32 cellular contexts compared by ENCODE assay signal in genomic region chr5:58764199-58764598, GRCh38.
DNase-seq lines count a peak whose midpoint lies in the region; ATAC-seq and TF ChIP-seq lines count a peak whose summit lies in the region.
"Had no signal": no experiment of that assay in that cellular context is flagged by ENCODE, and none has a peak within 500 bp of the region (broad histone marks: within the 10 kb centered on the region; RNA-seq: fewer than 3 reads in every experiment).

No MANE protein-coding gene starts in this region.

- BruUV-seq in A673 (replicated peaks; lab: Mats Ljungman, UMichigan): no TSS peak

- ATAC-seq in left lung: peak; percentile 88
- ATAC-seq in psoas muscle: no peak
- ATAC-seq: left ventricle myocardium superior; natural killer cell; stimulated activated memory B cell treated with anti-CD40 and anti-IgM and Interleukin-4, amounts not matched to agents 10 μg/mL and 1 μg/mL and 100 μg/mL, for 72 hours had no signal

- intact Hi-C loops in left lung (cut with DNase I): no loop called here
- intact Hi-C loops in psoas muscle (cut with DNase I): no loop called here
- intact Hi-C loops in A673 (cut with micrococcal nuclease; ENCODE audit: unreplicated experiment): no loop called here

- H3K4me1 ChIP-seq in left lung (peaks cover 5 to 15% of the 10 kb centered on the region in 2 donors), psoas muscle (no peaks in the 10 kb centered on the region), A673 (ENCODE audit: insufficient read depth, low read length, poor library complexity, severe bottlenecking) (no peaks in the 10 kb centered on the region)
- H3K4me1 ChIP-seq: prostate gland had no signal

- H3K27ac ChIP-seq in left lung (no peak overlapping the region), psoas muscle (no peak overlapping the region), A673 (ENCODE audit: low read depth, low read length, poor library complexity, severe bottlenecking) (no peak overlapping the region)
- H3K27ac ChIP-seq: cardiac muscle cell, prostate gland, upper lobe of left lung had no signal

- H3K27me3 ChIP-seq in left lung (no peaks in the 10 kb centered on the region), psoas muscle (ENCODE audit: insufficient read depth in 3 of 3, low read length in 2 of 3) (no peaks in the 10 kb centered on the region), A673 (replicated peaks; ENCODE audit: insufficient read depth, low read depth, low read length, poor library complexity) (no peaks in the 10 kb centered on the region)
- H3K27me3 ChIP-seq: cardiac muscle cell, MG63, upper lobe of left lung had no signal

- peak; percentile 6 for DNase-seq in Daoy (ENCODE audit: low read depth)
- DNase-seq in M059J (ENCODE audit: low read depth): peak; percentile 17
- DNase-seq in epithelial cell of esophagus (ENCODE audit: low read depth): peak; percentile 71
- DNase-seq in left lung: no peak
- no peak for DNase-seq in psoas muscle
- DNase-seq in H4 (ENCODE audit: low spot score): no peak
- no peak for DNase-seq in mesenteric fat pad (ENCODE audit: low spot score)
- no peak for DNase-seq in A673 (ENCODE audit: low spot score)
- DNase-seq: activated CD4-positive, alpha-beta memory T cell treated with anti-CD3 and anti-CD28 coated beads, Interleukin-2, amount 10 ng/mL, durations not matched to agents 7 days and 5 days; activated CD4-positive, CD25-positive, alpha-beta regulatory T cell treated with anti-CD3 and anti-CD28 coated beads, Interleukin-2, amount 50 U/mL, for 72 hours; activated CD8-positive, alpha-beta memory T cell treated with anti-CD3 and anti-CD28 coated beads, Interleukin-2, amount 50 U/mL, for 48 hours; activated effector memory CD4-positive, alpha-beta T cell treated with Interleukin-2 at 50 U/mL for 16 hours; activated naive CD8-positive, alpha-beta T cell treated with anti-CD3 and anti-CD28 coated beads for 36 hours; anterior cingulate cortex; COR-L47; DND-41; glutamatergic neuron; GOT3; KBM-7; left ventricle myocardium superior; MG63; natural killer cell; NCI-H1105; NCI-H1930; NCI-H69; nucleus accumbens; Right ventricle myocardium superior; T-helper 2 cell had no signal

- no peaks in the 10 kb centered on the region for H3K9me3 ChIP-seq in left lung
- H3K9me3 ChIP-seq in psoas muscle: no peaks in the 10 kb centered on the region
- H3K9me3 ChIP-seq in A673 (ENCODE audit: low read depth, low read length, poor library complexity, severe bottlenecking): no peaks in the 10 kb centered on the region
- H3K9me3 ChIP-seq: MG63, prostate gland, upper lobe of left lung had no signal

- no peaks in the 10 kb centered on the region for H3K36me3 ChIP-seq in left lung
- no peaks in the 10 kb centered on the region for H3K36me3 ChIP-seq in psoas muscle (ENCODE audit: insufficient read depth in 1 of 2, low read depth in 1 of 2)
- H3K36me3 ChIP-seq in A673 (ENCODE audit: insufficient read depth, low read length, poor library complexity, severe bottlenecking): no peaks in the 10 kb centered on the region
- H3K36me3 ChIP-seq: cardiac muscle cell, MG63, prostate gland, upper lobe of left lung had no signal

- POLR2A ChIA-PET in A673 (lab: Charles Lee; ENCODE audit: low non-redundant PET): no interaction called here

- CTCF ChIA-PET in A673 (lab: Charles Lee): no interaction called here

- TF ChIP-seq CTCF in epithelial cell of esophagus (IDR thresholded peaks at IDR 0.05; ENCODE audit: insufficient read depth, low read depth, low read length, missing control alignments) (no peak), left lung (IDR thresholded peaks at IDR 0.05) (no peak), psoas muscle (IDR thresholded peaks at IDR 0.05) (no peak), A673 (conservative IDR thresholded peaks at IDR 0.05; ENCODE audit: low read depth, low read length) (no peak)

- 81 to 89% (median 84%) methylated on average over 3 of the region's 3 CpGs for WGBS in psoas muscle, 3 donors

- no peak overlapping the region for H3K4me3 ChIP-seq in epithelial cell of esophagus (ENCODE audit: low read length)
- no peak overlapping the region for H3K4me3 ChIP-seq in left lung
- no peak overlapping the region for H3K4me3 ChIP-seq in psoas muscle
- no peak overlapping the region for H3K4me3 ChIP-seq in A673 (ENCODE audit: low read depth, low read length, poor library complexity, severe bottlenecking)
- H3K4me3 ChIP-seq: cardiac muscle cell, MG63, prostate gland, upper lobe of left lung had no signal

Comparison
In these comparisons a context has a peak if more than half of its experiments do, and no peak if none do; other contexts are left out.
1. DNase-seq: peak in Daoy (single experiment), M059J (single experiment) and epithelial cell of esophagus (single experiment); none in left lung (0 of 2), psoas muscle (0 of 2), H4 (single experiment), mesenteric fat pad (single experiment) and A673 (single experiment).